In the genomic region with DNA sequence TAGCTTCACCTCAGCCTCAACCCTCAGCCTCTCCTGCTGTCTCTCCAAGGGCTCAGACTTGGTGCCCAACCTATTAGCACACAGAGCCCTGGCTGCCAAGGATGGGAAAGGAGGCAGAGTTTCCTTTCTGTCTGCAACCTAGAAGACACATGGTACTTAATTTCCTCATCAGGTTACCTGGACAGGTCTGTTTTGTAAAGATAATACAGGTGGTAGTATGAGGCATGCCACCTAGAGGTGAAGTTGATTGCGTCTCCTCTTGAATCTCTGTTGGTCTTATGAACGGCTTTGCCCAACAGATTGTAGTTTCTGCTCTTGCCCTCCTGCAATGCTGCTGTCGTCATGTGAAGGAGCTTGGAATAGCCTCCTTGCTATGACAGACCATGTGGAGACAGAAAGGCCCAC, we compare ENCODE assay signal across 17 cellular contexts. TPM values are rescaled to one million over a fixed set of nuclear protein-coding genes. Genes with fewer than 3 reads are reported as not detected.
DNase-seq lines count a peak whose midpoint lies in the region; ATAC-seq, FAIRE-seq and TF ChIP-seq lines count a peak whose summit lies in the region.
"Had no signal": no experiment of that assay in that cellular context is flagged by ENCODE, and none has a peak within 500 bp of the region (broad histone marks: within the 10 kb centered on the region; RNA-seq: fewer than 3 reads in every experiment).

No MANE protein-coding gene starts in this region.

- peak; percentile 77 for DNase-seq in DMS53 (lab: John Stamatoyannopoulos, UW)
- peak; percentile 28 for DNase-seq in HuH-7 (ENCODE audit: low spot score)
- peak; percentile 55 for DNase-seq in SW480 (ENCODE audit: low spot score)
- no peak for DNase-seq in kidney
- no peak for DNase-seq in activated CD4-positive, alpha-beta T cell treated with anti-CD3 and anti-CD28 coated beads, Interleukin-2, amount 10 ng/mL, durations not matched to agents 24 days and 14 days
- DNase-seq in spleen = no peak
- DNase-seq in activated T-helper 2 cell treated with anti-CD3 and anti-CD28 coated beads, Interferon-gamma antibody, Interleukin-2, Interleukin-4, amounts not matched to agents 10 μg/mL and 5 μg/mL and 100 μg/mL, durations not matched to agents 14 hours and 24 hours and 36 hours (ENCODE audit: low spot score) = no peak
- DNase-seq: activated CD4-positive, alpha-beta T cell treated with anti-CD3 and anti-CD28 coated beads for 36 hours; activated naive CD4-positive, alpha-beta T cell treated with anti-CD3 and anti-CD28 coated beads, Interleukin-2, amount 10 ng/mL, durations not matched to agents 7 days and 5 days; NCI-H2081; tibial artery had no signal

- no peak overlapping the region for H3K4me3 Mint-ChIP-seq in activated CD4-positive, alpha-beta T cell treated with anti-CD3 and anti-CD28 coated beads, Interleukin-2, amount 10 ng/mL, durations not matched to agents 24 days and 14 days
- H3K4me3 Mint-ChIP-seq in activated T-helper 2 cell treated with anti-CD3 and anti-CD28 coated beads, Interferon-gamma antibody, Interleukin-2, Interleukin-4, amounts not matched to agents 10 μg/mL and 5 μg/mL and 100 μg/mL, durations not matched to agents 14 hours and 24 hours and 36 hours (ENCODE audit: low read depth) = no peak overlapping the region
- H3K4me3 Mint-ChIP-seq: activated CD4-positive, alpha-beta T cell treated with anti-CD3 and anti-CD28 coated beads for 36 hours; activated naive CD4-positive, alpha-beta T cell treated with anti-CD3 and anti-CD28 coated beads, Interleukin-2, amount 10 ng/mL, durations not matched to agents 7 days and 5 days; CD14-positive monocyte; dendritic cell treated with granulocyte-macrophage colony-stimulating factor and Interleukin-4, amounts not matched to agents 40 ng/mL and 50 ng/mL, for 4 days; mesothelial cell of epicardium had no signal

- H3K9me3 ChIP-seq in kidney (ENCODE audit: control insufficient read depth in 1 of 2, low read length in 2 of 2) = no peaks in the 10 kb centered on the region
- no peaks in the 10 kb centered on the region for H3K9me3 ChIP-seq in spleen
- H3K9me3 ChIP-seq: SJSA1, tibial artery had no signal

- ATAC-seq in GM21786 (IDR thresholded peaks at IDR 0.05; ENCODE audit: unreplicated experiment) = no peak
- ATAC-seq: activated CD4-positive, alpha-beta T cell treated with anti-CD3 and anti-CD28 coated beads for 36 hours had no signal

- WGBS in spleen, 5 donors = 84 to 90% (median 86%) methylated on average over 3 of the region's 3 CpGs

- H3K4me3 ChIP-seq in kidney (ENCODE audit: low read length in 2 of 2) (no peak overlapping the region), spleen (no peak overlapping the region)
- H3K4me3 ChIP-seq: SJSA1, tibial artery had no signal

- H3K9ac ChIP-seq in kidney (ENCODE audit: low read length in 2 of 2) = no peak overlapping the region

- H3K27ac ChIP-seq in kidney (ENCODE audit: low read depth in 2 of 2, low read length in 2 of 2) (no peak overlapping the region), spleen (no peak overlapping the region)
- H3K27ac ChIP-seq: SJSA1, tibial artery had no signal

- TF ChIP-seq CTCF in kidney (IDR thresholded peaks at IDR 0.05; ENCODE audit: borderline replicate concordance, extremely low read depth, insufficient read depth) (peak; percentile 9), spleen (IDR thresholded peaks at IDR 0.05 in 8 of 11, conservative IDR thresholded peaks at IDR 0.05 in 3 of 11) (peak in 2 of 11 experiments; percentile 9 to 13)

- intact Hi-C loops in kidney (cut with DNase I) = no loop called here
- intact Hi-C loops in activated CD4-positive, alpha-beta T cell treated with anti-CD3 and anti-CD28 coated beads, Interleukin-2, amount 10 ng/mL, durations not matched to agents 24 days and 14 days (cut with micrococcal nuclease) = no loop called here
- intact Hi-C loops in spleen (cut with DNase I; ENCODE audit: low total_unique reads) = no loop called here
- intact Hi-C loops in activated T-helper 2 cell treated with anti-CD3 and anti-CD28 coated beads, Interferon-gamma antibody, Interleukin-2, Interleukin-4, amounts not matched to agents 10 μg/mL and 5 μg/mL and 100 μg/mL, durations not matched to agents 14 hours and 24 hours and 36 hours (cut with micrococcal nuclease) = no loop called here

- H3K36me3 ChIP-seq in kidney (ENCODE audit: control insufficient read depth in 1 of 2, insufficient read depth in 2 of 2, low read length in 2 of 2) (no peaks in the 10 kb centered on the region), spleen (no peaks in the 10 kb centered on the region)
- H3K36me3 ChIP-seq: SJSA1, tibial artery had no signal

- no peak for TF ChIP-seq POLR2A in spleen (IDR thresholded peaks at IDR 0.05)

- H3K27me3 ChIP-seq in spleen (replicated peaks in 1 of 7) = no peaks in the 10 kb centered on the region
- H3K27me3 ChIP-seq: SJSA1, tibial artery had no signal

- H3K9me3 Mint-ChIP-seq in activated CD4-positive, alpha-beta T cell treated with anti-CD3 and anti-CD28 coated beads, Interleukin-2, amount 10 ng/mL, durations not matched to agents 24 days and 14 days = no peaks in the 10 kb centered on the region
- H3K9me3 Mint-ChIP-seq in activated T-helper 2 cell treated with anti-CD3 and anti-CD28 coated beads, Interferon-gamma antibody, Interleukin-2, Interleukin-4, amounts not matched to agents 10 μg/mL and 5 μg/mL and 100 μg/mL, durations not matched to agents 14 hours and 24 hours and 36 hours = no peaks in the 10 kb centered on the region
- H3K9me3 Mint-ChIP-seq: activated naive CD4-positive, alpha-beta T cell treated with anti-CD3 and anti-CD28 coated beads, Interleukin-2, amount 10 ng/mL, durations not matched to agents 7 days and 5 days; dendritic cell treated with granulocyte-macrophage colony-stimulating factor and Interleukin-4, amounts not matched to agents 40 ng/mL and 50 ng/mL, for 4 days; mesothelial cell of epicardium had no signal

- H3K27me3 Mint-ChIP-seq in activated CD4-positive, alpha-beta T cell treated with anti-CD3 and anti-CD28 coated beads, Interleukin-2, amount 10 ng/mL, durations not matched to agents 24 days and 14 days = peaks cover 7% of the 10 kb centered on the region
- peaks cover 4% of the 10 kb centered on the region for H3K27me3 Mint-ChIP-seq in activated T-helper 2 cell treated with anti-CD3 and anti-CD28 coated beads, Interferon-gamma antibody, Interleukin-2, Interleukin-4, amounts not matched to agents 10 μg/mL and 5 μg/mL and 100 μg/mL, durations not matched to agents 14 hours and 24 hours and 36 hours (ENCODE audit: low read depth)
- H3K27me3 Mint-ChIP-seq: activated CD4-positive, alpha-beta T cell treated with anti-CD3 and anti-CD28 coated beads for 36 hours; dendritic cell treated with granulocyte-macrophage colony-stimulating factor and Interleukin-4, amounts not matched to agents 40 ng/mL and 50 ng/mL, for 4 days had no signal

- no peak for FAIRE-seq in kidney (lab: Jason Lieb, UNC)
- FAIRE-seq: GM12892 had no signal

- H3K4me1 ChIP-seq in kidney (ENCODE audit: control insufficient read depth in 1 of 2, insufficient read depth in 1 of 2, low read depth in 1 of 2, low read length in 2 of 2) = peaks cover 2 to 4% of the 10 kb centered on the region in 2 donors
- H3K4me1 ChIP-seq in spleen = no peaks in the 10 kb centered on the region
- H3K4me1 ChIP-seq: SJSA1 had no signal

- H3K36me3 Mint-ChIP-seq in activated CD4-positive, alpha-beta T cell treated with anti-CD3 and anti-CD28 coated beads, Interleukin-2, amount 10 ng/mL, durations not matched to agents 24 days and 14 days (ENCODE audit: low read depth) = no peaks in the 10 kb centered on the region
- no peaks in the 10 kb centered on the region for H3K36me3 Mint-ChIP-seq in activated T-helper 2 cell treated with anti-CD3 and anti-CD28 coated beads, Interferon-gamma antibody, Interleukin-2, Interleukin-4, amounts not matched to agents 10 μg/mL and 5 μg/mL and 100 μg/mL, durations not matched to agents 14 hours and 24 hours and 36 hours (ENCODE audit: low read depth)
- H3K36me3 Mint-ChIP-seq: activated naive CD4-positive, alpha-beta T cell treated with anti-CD3 and anti-CD28 coated beads, Interleukin-2, amount 10 ng/mL, durations not matched to agents 7 days and 5 days; CD14-positive monocyte; mesothelial cell of epicardium had no signal

- no peak overlapping the region for H3K27ac Mint-ChIP-seq in activated CD4-positive, alpha-beta T cell treated with anti-CD3 and anti-CD28 coated beads, Interleukin-2, amount 10 ng/mL, durations not matched to agents 24 days and 14 days
- H3K27ac Mint-ChIP-seq in activated T-helper 2 cell treated with anti-CD3 and anti-CD28 coated beads, Interferon-gamma antibody, Interleukin-2, Interleukin-4, amounts not matched to agents 10 μg/mL and 5 μg/mL and 100 μg/mL, durations not matched to agents 14 hours and 24 hours and 36 hours = no peak overlapping the region
- H3K27ac Mint-ChIP-seq: activated CD4-positive, alpha-beta T cell treated with anti-CD3 and anti-CD28 coated beads for 36 hours; activated naive CD4-positive, alpha-beta T cell treated with anti-CD3 and anti-CD28 coated beads, Interleukin-2, amount 10 ng/mL, durations not matched to agents 7 days and 5 days; CD14-positive monocyte; dendritic cell treated with granulocyte-macrophage colony-stimulating factor and Interleukin-4, amounts not matched to agents 40 ng/mL and 50 ng/mL, for 4 days; mesothelial cell of epicardium had no signal

- H3K4me1 Mint-ChIP-seq in activated CD4-positive, alpha-beta T cell treated with anti-CD3 and anti-CD28 coated beads, Interleukin-2, amount 10 ng/mL, durations not matched to agents 24 days and 14 days = no peaks in the 10 kb centered on the region
- no peaks in the 10 kb centered on the region for H3K4me1 Mint-ChIP-seq in activated T-helper 2 cell treated with anti-CD3 and anti-CD28 coated beads, Interferon-gamma antibody, Interleukin-2, Interleukin-4, amounts not matched to agents 10 μg/mL and 5 μg/mL and 100 μg/mL, durations not matched to agents 14 hours and 24 hours and 36 hours (ENCODE audit: low read depth)
- H3K4me1 Mint-ChIP-seq: activated CD4-positive, alpha-beta T cell treated with anti-CD3 and anti-CD28 coated beads for 36 hours; activated naive CD4-positive, alpha-beta T cell treated with anti-CD3 and anti-CD28 coated beads, Interleukin-2, amount 10 ng/mL, durations not matched to agents 7 days and 5 days; CD14-positive monocyte had no signal

RNA-seq across cellular contexts. Expression of gene RMND5A, which starts 44.5 kb away (rescaled TPM):
- total RNA-seq in kidney (33.6 TPM), spleen (10 to 100 TPM; 25.4 to 56.5 (median 37.5) TPM)
- polyA plus RNA-seq in kidney (ENCODE audit: insufficient read depth, low read depth, low replicate concordance) (13.9 TPM), spleen (10 to 100 TPM in 1 of 3 donors, 1 to 10 TPM in 2; 6.0 to 11.6 (median 9.8) TPM)
- 42.0 and 46.4 TPM in 2 replicates for total RNA-seq in activated CD4-positive, alpha-beta T cell treated with anti-CD3 and anti-CD28 coated beads, Interleukin-2, amount 10 ng/mL, durations not matched to agents 24 days and 14 days
- total RNA-seq in activated T-helper 2 cell treated with anti-CD3 and anti-CD28 coated beads, Interferon-gamma antibody, Interleukin-2, Interleukin-4, amounts not matched to agents 10 μg/mL and 5 μg/mL and 100 μg/mL, durations not matched to agents 14 hours and 24 hours and 36 hours = 36.6 and 38.1 TPM in 2 replicates

RNA-seq across cellular contexts. Expression of gene RNF103, which starts 51.9 kb away (rescaled TPM):
- total RNA-seq in kidney (29.9 TPM), spleen (10 to 100 TPM; 18.3 to 34.7 (median 28.3) TPM)
- polyA plus RNA-seq in kidney (ENCODE audit: insufficient read depth, low read depth, low replicate concordance) (12.5 TPM), spleen (1 to 10 TPM; 9.1 to 9.4 (median 9.3) TPM)
- total RNA-seq in activated CD4-positive, alpha-beta T cell treated with anti-CD3 and anti-CD28 coated beads, Interleukin-2, amount 10 ng/mL, durations not matched to agents 24 days and 14 days = 11.7 and 12.1 TPM in 2 replicates
- 12.4 and 12.7 TPM in 2 replicates for total RNA-seq in activated T-helper 2 cell treated with anti-CD3 and anti-CD28 coated beads, Interferon-gamma antibody, Interleukin-2, Interleukin-4, amounts not matched to agents 10 μg/mL and 5 μg/mL and 100 μg/mL, durations not matched to agents 14 hours and 24 hours and 36 hours

Comparison
In these comparisons a context has a peak if more than half of its experiments do, and no peak if none do; other contexts are left out.
1. DNase-seq: peak in DMS53 (single experiment), HuH-7 (single experiment) and SW480 (single experiment); none in kidney (single experiment), activated CD4-positive, alpha-beta T cell treated with anti-CD3 and anti-CD28 coated beads, Interleukin-2, amount 10 ng/mL, durations not matched to agents 24 days and 14 days (single experiment), spleen (single experiment) and activated T-helper 2 cell treated with anti-CD3 and anti-CD28 coated beads, Interferon-gamma antibody, Interleukin-2, Interleukin-4, amounts not matched to agents 10 μg/mL and 5 μg/mL and 100 μg/mL, durations not matched to agents 14 hours and 24 hours and 36 hours (single experiment).